In the genomic region with DNA sequence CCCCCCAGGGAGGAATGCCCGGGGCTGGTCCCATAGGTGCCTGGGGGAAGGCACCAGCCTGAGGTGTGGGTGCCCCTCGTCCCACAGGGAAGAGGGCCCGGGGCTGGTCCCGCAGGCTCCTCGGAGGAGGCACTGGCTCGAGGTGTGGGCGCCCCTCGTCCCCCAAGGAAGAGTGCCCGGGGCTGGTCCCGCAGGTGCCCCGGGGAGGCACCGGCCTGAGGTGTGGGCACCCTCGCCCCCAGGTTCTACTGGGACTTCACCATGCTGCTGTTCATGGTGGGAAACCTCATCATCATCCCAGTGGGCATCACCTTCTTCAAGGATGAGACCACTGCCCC, we compare ENCODE assay signal across 2 cellular contexts. TPM values are rescaled to one million over a fixed set of nuclear protein-coding genes. Genes with fewer than 3 reads are reported as not detected.
"Had no signal": no experiment of that assay in that cellular context is flagged by ENCODE, and none has a peak within 500 bp of the region (broad histone marks: within the 10 kb centered on the region; RNA-seq: fewer than 3 reads in every experiment).

No MANE protein-coding gene starts in this region.

RNA-seq across cellular contexts. Expression of a gene that starts 36.4 kb away (rescaled TPM):
- total RNA-seq: G401, GM12878 had no signal
